Comparison of ENCODE assay signal across 10 cellular contexts in genomic region chr12:49824886-49825285, GRCh38. TPM values are rescaled to one million over a fixed set of nuclear protein-coding genes. Genes with fewer than 3 reads are reported as not detected.
DNase-seq lines count a peak whose midpoint lies in the region; ATAC-seq and TF ChIP-seq lines count a peak whose summit lies in the region.
"Had no signal": no experiment of that assay in that cellular context is flagged by ENCODE, and none has a peak within 500 bp of the region (broad histone marks: within the 10 kb centered on the region; RNA-seq: fewer than 3 reads in every experiment).

No MANE protein-coding gene starts in this region.

- no peaks in the 10 kb centered on the region for H3K27me3 ChIP-seq in heart right ventricle
- no peaks in the 10 kb centered on the region for H3K27me3 ChIP-seq in upper lobe of right lung

- H3K36me3 ChIP-seq in heart right ventricle (peaks cover 0 to 11% (median 2%) of the 10 kb centered on the region in 9 donors), mesodermal cell (ENCODE audit: control insufficient read depth, insufficient read depth, low read length) (peaks cover 44% of the 10 kb centered on the region), upper lobe of right lung (no peaks in the 10 kb centered on the region)

- H3K27ac ChIP-seq in heart right ventricle (peak overlapping the region; percentile 2 to 97 (median 93)), mesodermal cell (ENCODE audit: low read depth, low read length, severe bottlenecking) (peak overlapping the region; percentile 6), upper lobe of right lung (peak overlapping the region; percentile 71)

- TF ChIP-seq CTCF in heart right ventricle (IDR thresholded peaks at IDR 0.05) = no peak
- no peak for TF ChIP-seq CTCF in cardiac fibroblast (IDR thresholded peaks at IDR 0.05; ENCODE audit: low read depth, low read length)
- no peak for TF ChIP-seq CTCF in upper lobe of right lung (IDR thresholded peaks at IDR 0.05)

- H3K9me3 ChIP-seq in heart right ventricle = no peaks in the 10 kb centered on the region
- no peaks in the 10 kb centered on the region for H3K9me3 ChIP-seq in mesodermal cell (ENCODE audit: control insufficient read depth, low read length)
- no peaks in the 10 kb centered on the region for H3K9me3 ChIP-seq in upper lobe of right lung

- intact Hi-C loops in heart right ventricle (cut with DNase I) = loop anchor here in 1 of 10 donors (10.0 kb wide), 1 partner anchor 180 kb away; no protein-coding TSS in a partner anchor
- intact Hi-C loops in Right ventricle myocardium superior (cut with DNase I) = no loop called here
- intact Hi-C loops in upper lobe of right lung (cut with DNase I) = no loop called here

- peak overlapping the region in 3 of 10 donors; percentile 8 to 35 (median 29) for H3K4me3 ChIP-seq in heart right ventricle
- H3K4me3 ChIP-seq in cardiac fibroblast (replicated peaks in 1 of 2; ENCODE audit: low read depth in 2 of 2, low read length in 2 of 2) = peak overlapping the region in 1 of 2 donors; percentile 26
- H3K4me3 ChIP-seq in mesodermal cell (ENCODE audit: extremely low read depth, insufficient read depth, low read length, poor library complexity, severe bottlenecking) = no peak overlapping the region
- H3K4me3 ChIP-seq in upper lobe of right lung = no peak overlapping the region

- 59 to 67% methylated on average over 4 of the region's 4 CpGs for WGBS in heart right ventricle, 2 donors
- 83 to 100% methylated on average over 2 of the region's 4 CpGs for WGBS in mesodermal cell (ENCODE audit: insufficient coverage in 2 of 2), 2 experiments

- DNase-seq in heart right ventricle (no peak), Right ventricle myocardium superior (no peak), cardiac fibroblast (ENCODE audit: low read depth in 2 of 2) (peak; percentile 58 to 82), upper lobe of right lung (no peak)
- DNase-seq in stimulated activated CD4-positive, alpha-beta T cell treated with anti-CD3 and anti-CD28 coated beads, Interleukin-1b, Interleukin-23, amount 100 ng/mL, for 48 hours = no peak
- DNase-seq: activated naive CD4-positive, alpha-beta T cell treated with anti-CD3 and anti-CD28 coated beads, Interleukin-2, amount 50 U/mL, for 16 hours had no signal

- H3K4me1 ChIP-seq in heart right ventricle = peaks cover 22 to 87% (median 74%) of the 10 kb centered on the region in 9 donors
- H3K4me1 ChIP-seq in mesodermal cell (ENCODE audit: control insufficient read depth, insufficient read depth, low read length, poor library complexity, severe bottlenecking) = peaks cover 40% of the 10 kb centered on the region
- H3K4me1 ChIP-seq in upper lobe of right lung = peaks cover 63% of the 10 kb centered on the region

- ATAC-seq in heart right ventricle (peak in 1 of 8 donors; percentile 23), Right ventricle myocardium superior (ENCODE audit: poor library complexity) (no peak), upper lobe of right lung (peak; percentile 33), GM18909 (IDR thresholded peaks at IDR 0.05; ENCODE audit: poor library complexity, unreplicated experiment) (no peak), GM18867 (IDR thresholded peaks at IDR 0.05; ENCODE audit: unreplicated experiment) (no peak)
- ATAC-seq: left lobe of liver had no signal

RNA-seq across cellular contexts. Expression of gene NCKAP5L, which starts 3.3 kb away (rescaled TPM):
- total RNA-seq in heart right ventricle (10 to 100 TPM; 17.3 to 32.1 (median 23.7) TPM), Right ventricle myocardium superior (29.0 TPM), upper lobe of right lung (23.2 TPM)
- polyA plus RNA-seq in heart right ventricle = 10 to 100 TPM; 11.6 to 44.6 TPM
- polyA plus RNA-seq in mesodermal cell (2013, experiment 1 of 2) = 32.2 TPM
- 26.3 TPM for polyA plus RNA-seq in mesodermal cell (2013, experiment 2 of 2)

RNA-seq across cellular contexts. Expression of gene BCDIN3D, which starts 18.0 kb away (rescaled TPM):
- total RNA-seq in heart right ventricle (1 to 10 TPM; 1.1 to 3.9 (median 2.4) TPM), Right ventricle myocardium superior (2.4 TPM), upper lobe of right lung (4.9 TPM)
- polyA plus RNA-seq in heart right ventricle = 1 to 10 TPM; 2.0 TPM
- 3.7 TPM for polyA plus RNA-seq in mesodermal cell (2013, experiment 1 of 2)
- 2.8 TPM for polyA plus RNA-seq in mesodermal cell (2013, experiment 2 of 2)

Comparison
In these comparisons a context has a peak if more than half of its experiments do, and no peak if none do; other contexts are left out.
1. DNase-seq: peak in cardiac fibroblast (2 of 2); none in heart right ventricle (0 of 2), Right ventricle myocardium superior (single experiment), upper lobe of right lung (single experiment) and stimulated activated CD4-positive, alpha-beta T cell treated with anti-CD3 and anti-CD28 coated beads, Interleukin-1b, Interleukin-23, amount 100 ng/mL, for 48 hours (single experiment).
2. H3K27ac ChIP-seq: peak in every context shown above with its lines; median percentile 93 in heart right ventricle; 71 in upper lobe of right lung; 6 in mesodermal cell.